Comparison of ENCODE assay signal across 8 cellular contexts in genomic region chr20:32285621-32286334, GRCh38.
DNase-seq lines count a peak whose midpoint lies in the region; ATAC-seq and TF ChIP-seq lines count a peak whose summit lies in the region.

No MANE protein-coding gene starts in this region.

- H3K36me3 Mint-ChIP-seq in T-helper 2 cell treated with Interferon-gamma antibody and Interleukin-4, amounts not matched to agents 5 μg/mL and 100 μg/mL, for 36 hours (ENCODE audit: low read depth) = peaks cover 22% of the 10 kb centered on the region

- peak; percentile 82 for DNase-seq in T-helper 2 cell treated with Interferon-gamma antibody and Interleukin-4, amounts not matched to agents 5 μg/mL and 100 μg/mL, for 36 hours (ENCODE audit: low spot score)
- DNase-seq in fibroblast of mammary gland (ENCODE audit: low read depth) = peak; percentile 62
- peak; percentile 31 to 37 (median 35) for DNase-seq in stimulated activated CD4-positive, alpha-beta T cell treated with anti-CD3 and anti-CD28 coated beads, TNF-alpha, amount 100 ng/mL, for 24 hours (ENCODE audit: low read depth in 3 of 3)
- DNase-seq in NCI-H128 (lab: John Stamatoyannopoulos, UW; ENCODE audit: unreplicated experiment) = no peak
- DNase-seq in pons (ENCODE audit: low spot score) = no peak
- no peak for DNase-seq in SIG-M5 treated with dmso at 0.1 percent for 504 hours (lab: John Stamatoyannopoulos, UW; ENCODE audit: unreplicated experiment)

- TF ChIP-seq CTCF in fibroblast of mammary gland (conservative IDR thresholded peaks at IDR 0.05; ENCODE audit: control insufficient read depth, insufficient read depth, low read depth, low read length) = no peak

- H3K4me1 Mint-ChIP-seq in T-helper 2 cell treated with Interferon-gamma antibody and Interleukin-4, amounts not matched to agents 5 μg/mL and 100 μg/mL, for 36 hours (ENCODE audit: low read depth) = peaks cover 38% of the 10 kb centered on the region

- H3K4me3 Mint-ChIP-seq in T-helper 2 cell treated with Interferon-gamma antibody and Interleukin-4, amounts not matched to agents 5 μg/mL and 100 μg/mL, for 36 hours = peak overlapping the region; percentile 70

- H3K4me3 ChIP-seq in fibroblast of mammary gland (ENCODE audit: control insufficient read depth, low read depth, low read length) = no peak overlapping the region

- ATAC-seq in GM18861 (IDR thresholded peaks at IDR 0.05; ENCODE audit: unreplicated experiment) = peak; percentile 77
- peak; percentile 59 for ATAC-seq in HG02884 (IDR thresholded peaks at IDR 0.05; ENCODE audit: unreplicated experiment)

- H3K9me3 Mint-ChIP-seq in T-helper 2 cell treated with Interferon-gamma antibody and Interleukin-4, amounts not matched to agents 5 μg/mL and 100 μg/mL, for 36 hours = no peaks in the 10 kb centered on the region

- H3K27me3 Mint-ChIP-seq in T-helper 2 cell treated with Interferon-gamma antibody and Interleukin-4, amounts not matched to agents 5 μg/mL and 100 μg/mL, for 36 hours (ENCODE audit: low read depth) = no peaks in the 10 kb centered on the region

- peak overlapping the region; percentile 86 for H3K27ac Mint-ChIP-seq in T-helper 2 cell treated with Interferon-gamma antibody and Interleukin-4, amounts not matched to agents 5 μg/mL and 100 μg/mL, for 36 hours

Comparison
In these comparisons a context has a peak if more than half of its experiments do, and no peak if none do; other contexts are left out.
1. DNase-seq: peak in T-helper 2 cell treated with Interferon-gamma antibody and Interleukin-4, amounts not matched to agents 5 μg/mL and 100 μg/mL, for 36 hours (single experiment), fibroblast of mammary gland (single experiment) and stimulated activated CD4-positive, alpha-beta T cell treated with anti-CD3 and anti-CD28 coated beads, TNF-alpha, amount 100 ng/mL, for 24 hours (3 of 3); none in NCI-H128 (single experiment), pons (single experiment) and SIG-M5 treated with dmso at 0.1 percent for 504 hours (single experiment).